ENCODE assay signal across 25 cellular contexts in genomic region chr5:136506131-136506530, GRCh38.
"Had no signal": no experiment of that assay in that cellular context is flagged by ENCODE, and none has a peak within 500 bp of the region (broad histone marks: within the 10 kb centered on the region; RNA-seq: fewer than 3 reads in every experiment).

No MANE protein-coding gene starts in this region.

- H3K4me3 Mint-ChIP-seq: activated B cell treated with CpG ODN at 0.5 μM for 24 hours; activated CD4-positive, alpha-beta T cell treated with anti-CD3 and anti-CD28 coated beads, Interleukin-2, amount 10 ng/mL, durations not matched to agents 24 days and 14 days; activated CD8-positive, alpha-beta memory T cell treated with anti-CD3 and anti-CD28 coated beads, Interleukin-2, amount 10 ng/mL, durations not matched to agents 7 days and 5 days; activated naive CD4-positive, alpha-beta T cell treated with anti-CD3 and anti-CD28 coated beads, Interleukin-2, amount 50 U/mL, for 24 hours; activated T-cell treated with anti-CD3 and anti-CD28 coated beads, Interleukin-2, amount 50 U/mL, for 24 hours; activated T-helper 1 cell treated with anti-CD3 and anti-CD28 coated beads, Interleukin-12 subunit alpha, Interleukin-12 subunit beta, Interleukin-2, Interleukin-4 antibody, amounts not matched to agents 30 ng/mL and 10 ng/mL and 1 ng/mL, durations not matched to agents 14 hours and 24 hours and 36 hours; T-helper 1 cell treated with Interleukin-12 subunit alpha and Interleukin-12 subunit beta and Interleukin-4 antibody, amounts not matched to agents 30 μg/mL and 1 μg/mL, for 36 hours had no signal

- H3K9me3 ChIP-seq: breast epithelium, MG63, Peyer's patch, SJCRH30 had no signal

- H3K27ac ChIP-seq: breast epithelium, Peyer's patch, RWPE1, SJCRH30 had no signal

- DNase-seq: activated B cell treated with CpG ODN at 0.5 μM for 24 hours; activated CD4-positive, alpha-beta T cell treated with anti-CD3 and anti-CD28 coated beads for 1 hour; activated CD4-positive, alpha-beta T cell treated with anti-CD3 and anti-CD28 coated beads, Interleukin-2, amount 10 ng/mL, durations not matched to agents 24 days and 14 days; activated CD4-positive, alpha-beta T cell treated with anti-CD3 and anti-CD28 coated beads, Interleukin-2, amount 50 U/mL, for 48 hours; activated CD8-positive, alpha-beta memory T cell treated with anti-CD3 and anti-CD28 coated beads, Interleukin-2, amount 10 ng/mL, durations not matched to agents 7 days and 5 days; activated effector memory CD4-positive, alpha-beta T cell treated with Interleukin-2 at 50 U/mL for 16 hours; activated naive CD4-positive, alpha-beta T cell; activated T-cell treated with anti-CD3 and anti-CD28 coated beads, Interleukin-2, amount 50 U/mL, for 24 hours; aorta; caudate nucleus; MG63; NCI-H1436 treated with DMSO at 0.1 percent for 48 hours; NCI-H187; NCI-H2227 treated with DMSO at 0.1 percent for 48 hours; NCI-H446 treated with DMSO at 0.1 percent for 48 hours; NCI-H526 treated with DMSO at 0.1 percent for 48 hours; Peyer's patch; Right ventricle myocardium superior had no signal

- H3K36me3 Mint-ChIP-seq: activated CD8-positive, alpha-beta memory T cell treated with anti-CD3 and anti-CD28 coated beads, Interleukin-2, amount 10 ng/mL, durations not matched to agents 7 days and 5 days; activated naive CD4-positive, alpha-beta T cell treated with anti-CD3 and anti-CD28 coated beads, Interleukin-2, amount 50 U/mL, for 24 hours had no signal

- H3K4me3 ChIP-seq: breast epithelium, MG63, Peyer's patch, SJCRH30 had no signal

- H3K9me3 Mint-ChIP-seq: activated B cell treated with CpG ODN at 0.5 μM for 24 hours; activated CD4-positive, alpha-beta T cell treated with anti-CD3 and anti-CD28 coated beads, Interleukin-2, amount 10 ng/mL, durations not matched to agents 24 days and 14 days; activated T-cell treated with anti-CD3 and anti-CD28 coated beads, Interleukin-2, amount 50 U/mL, for 24 hours had no signal

- H3K27ac Mint-ChIP-seq: activated B cell treated with CpG ODN at 0.5 μM for 24 hours; activated CD4-positive, alpha-beta T cell treated with anti-CD3 and anti-CD28 coated beads, Interleukin-2, amount 10 ng/mL, durations not matched to agents 24 days and 14 days; activated CD8-positive, alpha-beta memory T cell treated with anti-CD3 and anti-CD28 coated beads, Interleukin-2, amount 10 ng/mL, durations not matched to agents 7 days and 5 days; activated naive CD4-positive, alpha-beta T cell treated with anti-CD3 and anti-CD28 coated beads, Interleukin-2, amount 50 U/mL, for 24 hours; activated T-cell treated with anti-CD3 and anti-CD28 coated beads, Interleukin-2, amount 50 U/mL, for 24 hours; activated T-helper 1 cell treated with anti-CD3 and anti-CD28 coated beads, Interleukin-12 subunit alpha, Interleukin-12 subunit beta, Interleukin-2, Interleukin-4 antibody, amounts not matched to agents 30 ng/mL and 10 ng/mL and 1 ng/mL, durations not matched to agents 14 hours and 24 hours and 36 hours; T-helper 1 cell treated with Interleukin-12 subunit alpha and Interleukin-12 subunit beta and Interleukin-4 antibody, amounts not matched to agents 30 μg/mL and 1 μg/mL, for 36 hours had no signal

- H3K36me3 ChIP-seq: breast epithelium, MG63, Peyer's patch, SJCRH30 had no signal

- H3K27me3 Mint-ChIP-seq: activated B cell treated with CpG ODN at 0.5 μM for 24 hours; activated CD4-positive, alpha-beta T cell treated with anti-CD3 and anti-CD28 coated beads, Interleukin-2, amount 10 ng/mL, durations not matched to agents 24 days and 14 days; activated CD8-positive, alpha-beta memory T cell treated with anti-CD3 and anti-CD28 coated beads, Interleukin-2, amount 10 ng/mL, durations not matched to agents 7 days and 5 days; activated T-cell treated with anti-CD3 and anti-CD28 coated beads, Interleukin-2, amount 50 U/mL, for 24 hours had no signal

- H3K4me1 Mint-ChIP-seq: activated B cell treated with CpG ODN at 0.5 μM for 24 hours; activated CD4-positive, alpha-beta T cell treated with anti-CD3 and anti-CD28 coated beads, Interleukin-2, amount 10 ng/mL, durations not matched to agents 24 days and 14 days; activated CD8-positive, alpha-beta memory T cell treated with anti-CD3 and anti-CD28 coated beads, Interleukin-2, amount 10 ng/mL, durations not matched to agents 7 days and 5 days; activated naive CD4-positive, alpha-beta T cell treated with anti-CD3 and anti-CD28 coated beads, Interleukin-2, amount 50 U/mL, for 24 hours had no signal

- H3K27me3 ChIP-seq: breast epithelium, Peyer's patch, SJCRH30 had no signal

- ATAC-seq: activated CD8-positive, alpha-beta memory T cell treated with anti-CD3 and anti-CD28 coated beads, Interleukin-2, amount 10 ng/mL, durations not matched to agents 7 days and 5 days; SK-N-SH treated with all-trans-retinoic acid at 6 μM for 48 hours had no signal

- H3K4me1 ChIP-seq: breast epithelium, Peyer's patch, SJCRH30 had no signal
